14 cellular contexts compared by ENCODE assay signal in genomic region chrX:45172890-45173289, GRCh38. TPM values are rescaled to one million over a fixed set of nuclear protein-coding genes. Genes with fewer than 3 reads are reported as not detected.
DNase-seq lines count a peak whose midpoint lies in the region; ATAC-seq, FAIRE-seq and TF ChIP-seq lines count a peak whose summit lies in the region.
"Had no signal": no experiment of that assay in that cellular context is flagged by ENCODE, and none has a peak within 500 bp of the region (broad histone marks: within the 10 kb centered on the region; RNA-seq: fewer than 3 reads in every experiment).

No MANE protein-coding gene starts in this region.

- TF ChIP-seq POLR2A in GM12891 (IDR thresholded peaks at IDR 0.05; ENCODE audit: low read depth, low read length): no peak

- H3K4me3 ChIP-seq in A673 (ENCODE audit: low read depth, low read length, poor library complexity, severe bottlenecking) (no peak overlapping the region), fibroblast of the aortic adventitia (ENCODE audit: low read depth, low read length) (no peak overlapping the region)

- H3K36me3 ChIP-seq in A673 (ENCODE audit: insufficient read depth, low read length, poor library complexity, severe bottlenecking): no peaks in the 10 kb centered on the region

- CTCF ChIA-PET in A673 (lab: Charles Lee): no interaction called here

- DNase-seq in A673 (ENCODE audit: low spot score) (peak; percentile 16), HCEC 1CT (peak; percentile 54), RKO (ENCODE audit: low spot score) (peak; percentile 73), fibroblast of the aortic adventitia (ENCODE audit: low read depth) (peak; percentile 23), GM12891 (ENCODE audit: insufficient read length, low spot score) (no peak), posterior vena cava (ENCODE audit: low spot score) (no peak)
- DNase-seq: activated effector memory CD4-positive, alpha-beta T cell treated with anti-CD3 and anti-CD28 coated beads, Interleukin-2, amount 50 U/mL, for 16 hours; CD8-positive, alpha-beta memory T cell; GOT3; left ventricle myocardium superior; NCI-H2171 had no signal

- intact Hi-C loops in A673 (cut with micrococcal nuclease; ENCODE audit: unreplicated experiment) (no loop called here), posterior vena cava (cut with DNase I) (no loop called here)

- no peak overlapping the region for H3K27ac ChIP-seq in A673 (ENCODE audit: low read depth, low read length, poor library complexity, severe bottlenecking)

- no peaks in the 10 kb centered on the region for H3K9me3 ChIP-seq in A673 (ENCODE audit: low read depth, low read length, poor library complexity, severe bottlenecking)

- no peaks in the 10 kb centered on the region for H3K27me3 ChIP-seq in A673 (replicated peaks; ENCODE audit: insufficient read depth, low read depth, low read length, poor library complexity)

- H3K4me1 ChIP-seq in A673 (ENCODE audit: insufficient read depth, low read length, poor library complexity, severe bottlenecking): no peaks in the 10 kb centered on the region

- ATAC-seq in HG02763 (IDR thresholded peaks at IDR 0.05; ENCODE audit: unreplicated experiment) (no peak), GM21367 (IDR thresholded peaks at IDR 0.05; ENCODE audit: unreplicated experiment) (no peak)
- ATAC-seq: left ventricle myocardium superior had no signal

- TF ChIP-seq CTCF in A673 (conservative IDR thresholded peaks at IDR 0.05; ENCODE audit: low read depth, low read length) (no peak), fibroblast of the aortic adventitia (IDR thresholded peaks at IDR 0.05; ENCODE audit: insufficient read depth, low read length) (no peak)

- FAIRE-seq in GM12891 (lab: Jason Lieb, UNC): no peak

- no TSS peak for BruUV-seq in A673 (replicated peaks; lab: Mats Ljungman, UMichigan)

- POLR2A ChIA-PET in A673 (lab: Charles Lee; ENCODE audit: low non-redundant PET): no interaction called here

TF ChIP-seq in GM12891, 5 proteins besides CTCF, POLR2A, EP300 and RAD21:
- TF ChIP-seq PAX5 (IDR thresholded peaks at IDR 0.05; ENCODE audit: insufficient read depth, low read length, severe bottlenecking): no peak
- TF ChIP-seq POU2F2 (IDR thresholded peaks at IDR 0.05; ENCODE audit: low read depth, low read length): no peak
- TF ChIP-seq POLR2AphosphoS5 (IDR thresholded peaks at IDR 0.05; ENCODE audit: low read depth, low read length): no peak
- no peak for TF ChIP-seq TAF1 (IDR thresholded peaks at IDR 0.05; ENCODE audit: low read depth, low read length)
- no peak for TF ChIP-seq SPI1 (IDR thresholded peaks at IDR 0.05; ENCODE audit: low read depth, low read length)

RNA-seq across cellular contexts. Expression of gene DIPK2B, which starts 27.8 kb away (rescaled TPM):
- total RNA-seq in A673 (2021) (not detected in 2 replicates), fibroblast of the aortic adventitia (ENCODE audit: low replicate concordance) (0.09 and 0.16 TPM in 2 replicates), posterior vena cava (10 to 100 TPM; 27.6 to 32.2 TPM)
- not detected for polyA plus RNA-seq in GM12891 (2012; ENCODE audit: low read depth, missing spikeins)
- total RNA-seq: CD8-positive, alpha-beta memory T cell; T-helper 2 cell treated with Interferon-gamma antibody and Interleukin-4, amounts not matched to agents 100 ng/mL and 5 ng/mL, for 36 hours had no signal
- polyA plus RNA-seq: CD8-positive, alpha-beta memory T cell had no signal

Comparison
In these comparisons a context has a peak if more than half of its experiments do, and no peak if none do; other contexts are left out.
1. DNase-seq: peak in A673 (single experiment), HCEC 1CT (single experiment), RKO (single experiment) and fibroblast of the aortic adventitia (single experiment); none in GM12891 (single experiment) and posterior vena cava (single experiment).
2. RNA of gene DIPK2B, which starts 27.8 kb away (total RNA-seq): 27.6 to 32.2 TPM in posterior vena cava; 0.09 to 0.16 TPM in fibroblast of the aortic adventitia and not detected in A673; every median in the first group is over 10 times any median in the second.